Comparison of ENCODE assay signal across 8 cellular contexts in the genomic region with DNA sequence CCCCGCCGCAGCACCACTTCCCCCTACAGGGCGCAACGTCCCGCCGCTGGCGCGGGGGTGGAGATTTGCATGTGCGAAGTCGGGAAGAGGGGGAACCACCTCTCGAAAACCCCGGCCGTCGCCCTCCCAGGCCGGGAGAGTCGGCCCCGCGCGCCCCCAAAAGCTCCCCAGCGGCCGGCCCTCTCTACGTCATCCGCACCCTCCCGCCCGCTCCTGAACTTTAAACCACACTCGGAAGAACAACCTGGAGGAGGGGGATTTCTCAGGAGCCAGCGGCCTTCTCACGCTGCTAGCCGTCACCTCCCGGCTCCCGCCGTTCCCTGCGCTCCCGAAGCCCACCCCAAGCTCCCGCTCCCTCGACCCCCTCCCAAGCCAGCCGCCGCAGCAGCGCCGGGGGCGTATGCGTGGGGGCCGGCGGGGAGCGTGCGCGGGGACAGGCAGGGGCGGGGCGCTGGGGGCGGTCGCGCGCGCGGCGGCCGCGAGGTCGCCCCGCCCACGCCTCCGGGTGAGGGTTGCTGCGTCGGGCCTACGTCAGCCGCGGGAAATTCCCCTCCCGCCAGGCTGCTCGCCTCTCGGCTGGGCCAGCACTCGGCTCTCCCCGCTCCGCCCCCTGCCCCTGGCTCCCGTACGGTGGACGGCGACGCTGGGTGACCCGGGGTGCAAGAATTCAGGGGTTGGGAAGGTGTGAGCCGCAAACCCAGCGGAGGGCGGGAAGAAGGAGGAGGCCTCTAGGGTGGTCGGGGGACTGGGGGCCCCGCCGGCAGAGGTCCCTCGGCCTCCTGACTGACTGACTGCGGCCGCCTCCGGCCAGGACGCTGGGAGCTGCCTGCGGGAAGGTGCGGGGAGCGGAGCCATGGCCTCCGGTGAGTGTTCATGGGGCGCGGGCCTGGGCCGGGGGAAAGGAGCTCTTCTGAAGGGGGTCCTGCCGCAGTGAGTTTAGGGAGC.
DNase-seq lines count a peak whose midpoint lies in the region; ATAC-seq and TF ChIP-seq lines count a peak whose summit lies in the region.

Gene REL (plus strand): TSS at position 587 of the 945 bp plus-strand sequence. CDS start 267 bp downstream, at position 854.

- ATAC-seq in HG02943 (IDR thresholded peaks at IDR 0.05; ENCODE audit: low read depth, unreplicated experiment), result peak; percentile 82

- peak within 1 kb of the TSS; percentile 77 for H3K4me3 ChIP-seq in retinal pigment epithelial cell (ENCODE audit: low read length)

- DNase-seq in NCI-H1436 (lab: John Stamatoyannopoulos, UW) (peak; percentile 80), NCI-H1436 treated with DMSO at 0.1 percent for 48 hours (lab: John Stamatoyannopoulos, UW) (no peak), NCI-H1930 (lab: John Stamatoyannopoulos, UW) (peak; percentile 73 to 81), T1000 (lab: John Stamatoyannopoulos, UW) (peak; percentile 79), astrocyte of the hippocampus (ENCODE audit: low read depth, low spot score) (peak; percentile 98), hypothalamus (lab: John Stamatoyannopoulos, UW) (peak; percentile 41 to 95 (median 82)), retinal pigment epithelial cell (ENCODE audit: low read depth) (peak; percentile 61)

- peak; percentile 23 for TF ChIP-seq CTCF in retinal pigment epithelial cell (conservative IDR thresholded peaks at IDR 0.05; ENCODE audit: low read depth, low read length)
